ENCODE assay signal across 23 cellular contexts in genomic region chr20:5031206-5031557, GRCh38. TPM values are rescaled to one million over a fixed set of nuclear protein-coding genes. Genes with fewer than 3 reads are reported as not detected.
DNase-seq lines count a peak whose midpoint lies in the region; ATAC-seq and TF ChIP-seq lines count a peak whose summit lies in the region.
"Had no signal": no experiment of that assay in that cellular context is flagged by ENCODE, and none has a peak within 500 bp of the region (broad histone marks: within the 10 kb centered on the region; RNA-seq: fewer than 3 reads in every experiment).

No MANE protein-coding gene starts in this region.

- H2AFZ ChIP-seq in PC-9: no peak overlapping the region
- no peak overlapping the region for H2AFZ ChIP-seq in trophoblast cell (ENCODE audit: insufficient read depth, low read length, poor library complexity)

- WGBS in trophoblast cell (ENCODE audit: extremely low coverage, insufficient coverage, insufficient read length): no CpG with 5 or more reads among the region's 10 CpGs
- WGBS in heart right ventricle, 2 donors: 81 to 87% methylated on average over 10 of the region's 10 CpGs

- BruUV-seq in PC-9 (replicated peaks; lab: Mats Ljungman, UMichigan): no TSS peak

- no peaks in the 10 kb centered on the region for H3K27me3 ChIP-seq in PC-9 (ENCODE audit: insufficient read depth, low read depth)
- no peaks in the 10 kb centered on the region for H3K27me3 ChIP-seq in foreskin keratinocyte
- H3K27me3 ChIP-seq in trophoblast cell (ENCODE audit: insufficient read depth, low read length): no peaks in the 10 kb centered on the region
- H3K27me3 ChIP-seq in heart right ventricle: peaks cover 0 to 13% (median 0%) of the 10 kb centered on the region in 7 donors
- H3K27me3 ChIP-seq: SJSA1 had no signal

- H3K18ac ChIP-seq in trophoblast cell (ENCODE audit: low read length): no peak overlapping the region

- no peak overlapping the region for H4K12ac ChIP-seq in trophoblast cell (ENCODE audit: low read depth, low read length)

- intact Hi-C loops in PC-9 (cut with micrococcal nuclease; ENCODE audit: unreplicated experiment) (no loop called here), heart right ventricle (cut with DNase I) (no loop called here)

- H3K27ac ChIP-seq in PC-9: peak overlapping the region; percentile 87
- H3K27ac ChIP-seq in foreskin keratinocyte: no peak overlapping the region
- peak overlapping the region; percentile 84 for H3K27ac ChIP-seq in trophoblast cell (ENCODE audit: low read depth, low read length)
- no peak overlapping the region for H3K27ac ChIP-seq in heart right ventricle
- H3K27ac ChIP-seq: SJSA1 had no signal

- H3K4me2 ChIP-seq in PC-9 (peak overlapping the region; percentile 23), trophoblast cell (ENCODE audit: low read length) (no peak overlapping the region)

- no peak for TF ChIP-seq CTCF in PC-9 (conservative IDR thresholded peaks at IDR 0.05)
- no peak for TF ChIP-seq CTCF in foreskin keratinocyte (conservative IDR thresholded peaks at IDR 0.05)
- no peak for TF ChIP-seq CTCF in heart right ventricle (IDR thresholded peaks at IDR 0.05)

- POLR2A ChIA-PET in PC-9 (lab: Charles Lee; ENCODE audit: unreplicated experiment): no interaction called here

- no peak overlapping the region for H2BK5ac ChIP-seq in trophoblast cell (ENCODE audit: low read depth, low read length, poor library complexity)

- no peak overlapping the region for H3K14ac ChIP-seq in trophoblast cell (ENCODE audit: low read length)

- no peaks in the 10 kb centered on the region for H4K20me1 ChIP-seq in PC-9 (ENCODE audit: insufficient read depth)

- H3K79me2 ChIP-seq in PC-9 (ENCODE audit: low read depth) (no peaks in the 10 kb centered on the region), trophoblast cell (ENCODE audit: control insufficient read depth, insufficient read depth, low read length, poor library complexity) (peaks cover 3% of the 10 kb centered on the region)

- no peaks in the 10 kb centered on the region for H3K9me3 ChIP-seq in PC-9 (ENCODE audit: insufficient read depth, low read depth)
- H3K9me3 ChIP-seq in trophoblast cell (ENCODE audit: insufficient read depth, low read depth, low read length): no peaks in the 10 kb centered on the region
- no peaks in the 10 kb centered on the region for H3K9me3 ChIP-seq in heart right ventricle
- H3K9me3 ChIP-seq: SJSA1 had no signal

- CTCF ChIA-PET in PC-9 (lab: Charles Lee): interaction anchor here (0.7 kb wide), 1 partner anchor 888 kb away, joined by 3 read pairs; no protein-coding TSS in a partner anchor

- H3K79me1 ChIP-seq in trophoblast cell (ENCODE audit: low read length): peaks cover 35% of the 10 kb centered on the region

- H3K4me1 ChIP-seq in PC-9 (replicated peaks; ENCODE audit: insufficient read depth) (peaks cover 53% of the 10 kb centered on the region), foreskin keratinocyte (no peaks in the 10 kb centered on the region), trophoblast cell (ENCODE audit: control insufficient read depth in 1 of 2, insufficient read depth in 2 of 2, low read length in 2 of 2) (peaks cover 26 to 33% of the 10 kb centered on the region in 2 experiments), heart right ventricle (peaks cover 0 to 14% (median 0%) of the 10 kb centered on the region in 9 donors)
- H3K4me1 ChIP-seq: SJSA1 had no signal

- H4K91ac ChIP-seq in trophoblast cell (ENCODE audit: low read depth, low read length): peak overlapping the region; percentile 29

- no peak overlapping the region for H3K4me3 ChIP-seq in PC-9
- H3K4me3 ChIP-seq in trophoblast cell (ENCODE audit: low read depth, low read length): no peak overlapping the region
- no peak overlapping the region for H3K4me3 ChIP-seq in heart right ventricle
- H3K4me3 ChIP-seq: SJSA1 had no signal

- no peak overlapping the region for H3K4ac ChIP-seq in trophoblast cell (ENCODE audit: low read depth, low read length)

- no peak overlapping the region for H2BK12ac ChIP-seq in trophoblast cell (ENCODE audit: low read length)

- H4K8ac ChIP-seq in trophoblast cell (ENCODE audit: low read depth, low read length): no peak overlapping the region

- H3K36me3 ChIP-seq in PC-9 (ENCODE audit: low read depth): no peaks in the 10 kb centered on the region
- no peaks in the 10 kb centered on the region for H3K36me3 ChIP-seq in trophoblast cell (ENCODE audit: control insufficient read depth in 1 of 2, insufficient read depth in 2 of 2, low read length in 2 of 2)
- no peaks in the 10 kb centered on the region for H3K36me3 ChIP-seq in heart right ventricle
- H3K36me3 ChIP-seq: SJSA1 had no signal

- peaks cover 35% of the 10 kb centered on the region; the same call in 1 of the 2 replicates for H3F3A ChIP-seq in PC-9 (ENCODE audit: insufficient read depth, low read depth)

- no peak overlapping the region for H2AK5ac ChIP-seq in trophoblast cell (ENCODE audit: low read length)

- DNase-seq in CD1c-positive myeloid dendritic cell (ENCODE audit: extremely low spot score): peak; percentile 38
- peak; percentile 29 to 79 for DNase-seq in PC-9
- DNase-seq in foreskin keratinocyte: peak; percentile 18 to 34
- peak; percentile 97 to 99 for DNase-seq in trophoblast cell
- no peak for DNase-seq in HK-2 (ENCODE audit: unreplicated experiment)
- DNase-seq in heart right ventricle: no peak
- DNase-seq in 8988T: no peak
- DNase-seq: ACHN; CD4-positive, CD25-positive, alpha-beta regulatory T cell; COR-L47; EL; GOT3; KG1; NCI-H187; NCI-H2107; NCI-H2227 treated with DMSO at 0.1 percent for 48 hours; NCI-H510A treated with DMSO at 0.1 percent for 48 hours; NCI-H774; T-cell had no signal

- H3K9me2 ChIP-seq in PC-9 (ENCODE audit: insufficient read depth): no peaks in the 10 kb centered on the region

- no peak overlapping the region for H3K9ac ChIP-seq in trophoblast cell (ENCODE audit: low read length)

- no peak overlapping the region for H3K23ac ChIP-seq in trophoblast cell (ENCODE audit: low read length)

- H2BK120ac ChIP-seq in trophoblast cell (ENCODE audit: insufficient read depth, low read length, poor library complexity): peak overlapping the region; percentile 27

- ATAC-seq in foreskin keratinocyte (peak; percentile 23), heart right ventricle (no peak), HG02759 (IDR thresholded peaks at IDR 0.05; ENCODE audit: unreplicated experiment) (no peak)
- ATAC-seq: HCT116, Panc1, T-cell had no signal

RNA-seq across cellular contexts. Expression of gene SLC23A2, which starts 29.9 kb away (rescaled TPM):
- total RNA-seq in PC-9 (2021) (20.4 and 22.3 TPM in 2 replicates), foreskin keratinocyte (12.0 and 12.7 TPM in 2 replicates), heart right ventricle (10 to 100 TPM in 1 of 10 donors, 1 to 10 TPM in 9; 6.3 to 12.3 (median 7.5) TPM)
- polyA plus RNA-seq in foreskin keratinocyte (3.4 and 3.5 TPM in 2 replicates), heart right ventricle (1 to 10 TPM; 2.0 to 3.9 TPM)
- 11.9 and 12.4 TPM in 2 replicates for polyA plus RNA-seq in trophoblast cell (2013)

Comparison
In these comparisons a context has a peak if more than half of its experiments do, and no peak if none do; other contexts are left out.
1. DNase-seq: peak in CD1c-positive myeloid dendritic cell (single experiment), PC-9 (2 of 2), foreskin keratinocyte (2 of 2) and trophoblast cell (2 of 2); none in HK-2 (single experiment), heart right ventricle (0 of 2) and 8988T (single experiment).
2. H3K27ac ChIP-seq: peak in PC-9 (single experiment) and trophoblast cell (single experiment); none in foreskin keratinocyte (single experiment) and heart right ventricle (0 of 10).